Comparison of ENCODE assay signal across 8 cellular contexts in the genomic region with DNA sequence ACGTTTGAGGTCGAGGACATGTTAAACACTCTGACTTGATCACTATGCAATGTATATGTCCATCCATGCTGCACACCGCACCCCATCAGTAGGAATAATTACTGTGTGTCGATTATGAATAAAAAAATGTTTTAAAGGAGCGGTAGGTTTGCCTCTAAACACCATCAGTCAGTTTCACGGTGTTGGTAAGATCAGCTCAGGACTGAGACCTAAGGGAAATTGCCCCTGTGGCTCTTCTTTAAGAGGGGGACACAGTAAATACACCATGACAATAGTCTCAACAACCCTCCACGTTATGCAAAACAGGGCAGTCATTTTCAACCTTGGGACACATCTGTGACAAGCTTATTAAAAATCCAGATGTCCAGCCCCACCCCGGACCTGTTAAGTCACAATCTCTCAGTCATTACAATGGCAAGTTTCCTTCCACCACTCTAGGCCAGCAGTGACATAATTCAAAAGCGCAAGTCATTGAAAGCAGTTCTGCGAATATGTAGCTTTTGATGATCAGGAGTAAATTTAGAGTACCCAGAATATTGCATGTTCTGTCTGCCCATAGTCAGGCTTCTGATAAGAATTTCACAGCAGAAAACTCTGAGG. TPM values are rescaled to one million over a fixed set of nuclear protein-coding genes. Genes with fewer than 3 reads are reported as not detected.
DNase-seq lines count a peak whose midpoint lies in the region; ATAC-seq and TF ChIP-seq lines count a peak whose summit lies in the region.

No MANE protein-coding gene starts in this region.

- TF ChIP-seq CTCF in HEK293 (tag by site-specific recombination; IDR thresholded peaks at IDR 0.05) (no peak), kidney epithelial cell (IDR thresholded peaks at IDR 0.05; ENCODE audit: insufficient read depth, low read length, poor library complexity, severe bottlenecking) (no peak), thoracic aorta (IDR thresholded peaks at IDR 0.05) (no peak)

- H3K27ac ChIP-seq in HEK293 (ENCODE audit: extremely low read depth, low read depth, low read length) = no peak overlapping the region
- H3K27ac ChIP-seq in thoracic aorta = no peak overlapping the region

- H3K4me1 ChIP-seq in HEK293 (ENCODE audit: control insufficient read depth, insufficient read depth, low read length) = peaks cover 3% of the 10 kb centered on the region; the same call in 1 of the 2 replicates
- peaks cover 8% of the 10 kb centered on the region for H3K4me1 ChIP-seq in adipocyte (ENCODE audit: control insufficient read depth, insufficient read depth, low read length)
- peaks cover 11 to 18% of the 10 kb centered on the region in 2 donors for H3K4me1 ChIP-seq in thoracic aorta (ENCODE audit: control insufficient read depth in 1 of 2, low read depth in 2 of 2)

- no peak for ATAC-seq in thoracic aorta (ENCODE audit: insufficient number of reproducible peaks, low FRiP score, low read depth)
- ATAC-seq in GM19467 (IDR thresholded peaks at IDR 0.05; ENCODE audit: unreplicated experiment) = no peak
- ATAC-seq in GM19463 (IDR thresholded peaks at IDR 0.05; ENCODE audit: unreplicated experiment) = no peak

- H3K4me3 ChIP-seq in HEK293 (ENCODE audit: low read depth, low read length) (peak overlapping the region; percentile 89), adipocyte (ENCODE audit: low read length) (peak overlapping the region; percentile 83), kidney epithelial cell (ENCODE audit: low read depth, low read length) (peak overlapping the region; percentile 77), thoracic aorta (peak overlapping the region; percentile 81)

- H3K27me3 ChIP-seq in adipocyte (replicated peaks; ENCODE audit: control insufficient read depth, insufficient read depth, low read length) (no peaks in the 10 kb centered on the region), kidney epithelial cell (ENCODE audit: control insufficient read depth, insufficient read depth, low read length) (no peaks in the 10 kb centered on the region), thoracic aorta (replicated peaks; ENCODE audit: insufficient read depth) (no peaks in the 10 kb centered on the region)

- H3K9ac ChIP-seq in adipocyte (ENCODE audit: low read length) = peak overlapping the region; percentile 91

- POLR2A ChIA-PET in HEK293 (lab: Yijun Ruan, JAX) = interaction anchor here (1.0 to 1.9 kb wide), 3 partner anchors 26 to 40 kb away, joined by 4 to 11 read pairs (median 4); partner anchors contain the start of genes C16orf46, CENPN and CMC2

- H3K36me3 ChIP-seq in HEK293 (ENCODE audit: control insufficient read depth in 2 of 2, insufficient read depth in 1 of 2, low read length in 2 of 2) = peaks cover 0 to 45% of the 10 kb centered on the region in 2 experiments; a peak in 2 of 3 replicates
- H3K36me3 ChIP-seq in adipocyte (ENCODE audit: control insufficient read depth, insufficient read depth, low read length, severe bottlenecking) = peaks cover 7% of the 10 kb centered on the region
- peaks cover 1% of the 10 kb centered on the region for H3K36me3 ChIP-seq in kidney epithelial cell (ENCODE audit: control insufficient read depth, insufficient read depth, low read length)
- H3K36me3 ChIP-seq in thoracic aorta = no peaks in the 10 kb centered on the region

- CTCF ChIA-PET in HEK293 (lab: Yijun Ruan, JAX) = interaction anchor here (0.6 to 1.5 kb wide), 9 partner anchors 9 to 288 kb away, joined by 3 to 7 read pairs (median 3); no protein-coding TSS in a partner anchor

- DNase-seq in 8988T (peak; percentile 24), adipocyte (ENCODE audit: low read depth) (peak; percentile 27), kidney epithelial cell (ENCODE audit: low read depth) (no peak), thoracic aorta (ENCODE audit: low spot score) (no peak), NCI-H2171 treated with DMSO at 0.1 percent for 48 hours (lab: John Stamatoyannopoulos, UW) (no peak)

- H3K9me3 ChIP-seq in HEK293 (ENCODE audit: control insufficient read depth, insufficient read depth, low read depth, low read length) (no peaks in the 10 kb centered on the region), adipocyte (ENCODE audit: control insufficient read depth, low read length) (no peaks in the 10 kb centered on the region), thoracic aorta (no peaks in the 10 kb centered on the region)

TF ChIP-seq in HEK293, 187 proteins besides CTCF, POLR2A, EP300 and RAD21:
- TF ChIP-seq RBAK (tag by site-specific recombination; IDR thresholded peaks at IDR 0.05) (no peak), PRDM1 (tag by site-specific recombination; IDR thresholded peaks at IDR 0.05) (0 out of 2 replicates have a peak, but pooled peaks have one; percentile 34)

RNA-seq across cellular contexts. Expression of gene ATMIN, which starts 1.2 kb away (rescaled TPM):
- total RNA-seq in kidney epithelial cell (40.3 and 43.5 TPM in 2 replicates), thoracic aorta (10 to 100 TPM; 32.0 to 32.5 TPM)

RNA-seq across cellular contexts. Expression of gene CENPN, which starts 29.8 kb away (rescaled TPM):
- total RNA-seq in kidney epithelial cell (7.0 and 11.0 TPM in 2 replicates), thoracic aorta (10 to 100 TPM in 1 of 2 donors, 1 to 10 TPM in 1; 7.8 to 48.1 TPM)

RNA-seq across cellular contexts. Expression of gene CMC2, which starts 30.2 kb away (rescaled TPM):
- total RNA-seq in kidney epithelial cell (46.6 and 52.0 TPM in 2 replicates), thoracic aorta (10 to 100 TPM; 20.5 to 61.7 TPM)

RNA-seq across cellular contexts. Expression of gene C16orf46, which starts 40.2 kb away (rescaled TPM):
- 2.1 and 3.1 TPM in 2 replicates for total RNA-seq in kidney epithelial cell
- 1 to 10 TPM in 1 of 2 donors, under 1 TPM in 1; 0.54 to 1.3 TPM for total RNA-seq in thoracic aorta

RNA-seq across cellular contexts. Expression of gene GCSH, which starts 59.3 kb away (rescaled TPM):
- total RNA-seq in kidney epithelial cell = 27.6 and 34.0 TPM in 2 replicates
- total RNA-seq in thoracic aorta = 10 to 100 TPM; 10.6 to 13.6 TPM

Comparison
In these comparisons a context has a peak if more than half of its experiments do, and no peak if none do; other contexts are left out.
1. DNase-seq: peak in 8988T (single experiment) and adipocyte (single experiment); none in kidney epithelial cell (single experiment), thoracic aorta (single experiment) and NCI-H2171 treated with DMSO at 0.1 percent for 48 hours (single experiment).
2. Peak in every context shown above with its lines, with median percentiles within 50 percentile points of each other: H3K4me3 ChIP-seq.